In genomic region chrX:75522565-75523411, GRCh38 we compare ENCODE assay signal across 8 cellular contexts. TPM values are rescaled to one million over a fixed set of nuclear protein-coding genes. Genes with fewer than 3 reads are reported as not detected.
DNase-seq lines count a peak whose midpoint lies in the region; ATAC-seq and TF ChIP-seq lines count a peak whose summit lies in the region.

ZDHHC15 (minus strand) TSS chrX:75523037; CDS start chrX:75523024, 13 bp downstream.

- H3K9ac ChIP-seq in H9 (ENCODE audit: extremely low read depth, insufficient read length, low read length) (peak within 1 kb of the TSS; percentile 78), adipocyte (ENCODE audit: low read length) (peak within 1 kb of the TSS; percentile 56)

- no peak within 1 kb of the TSS for H4K5ac ChIP-seq in H9 (ENCODE audit: insufficient read length, low read depth, low read length)

- H3K4me3 ChIP-seq in adipocyte (ENCODE audit: low read length): peak within 1 kb of the TSS; percentile 80
- peak within 1 kb of the TSS; percentile 54 for H3K4me3 ChIP-seq in urinary bladder (ENCODE audit: low read depth, low read length)

- H2BK120ac ChIP-seq in H9 (ENCODE audit: low read depth, low read length, poor library complexity, severe bottlenecking): no peak within 1 kb of the TSS

- peak within 1 kb of the TSS; percentile 80 for H3K18ac ChIP-seq in H9 (ENCODE audit: insufficient read length, low read depth, low read length)

- H3K4me2 ChIP-seq in H9 (ENCODE audit: insufficient read depth, insufficient read length, low read length): peak within 1 kb of the TSS; percentile 41

- no peak within 1 kb of the TSS for H2AFZ ChIP-seq in H9 (ENCODE audit: low read length)

- H3K4me1 ChIP-seq in H9 (ENCODE audit: insufficient read depth, low read length) (no peaks in the 10 kb centered on the region; the same call in 1 of the 2 replicates), adipocyte (ENCODE audit: control insufficient read depth, insufficient read depth, low read length) (no peaks in the 10 kb centered on the region), urinary bladder (ENCODE audit: insufficient read depth) (no peaks in the 10 kb centered on the region)

- ATAC-seq in left ventricle myocardium superior: peak; percentile 98
- no peak for ATAC-seq in HG03521 (IDR thresholded peaks at IDR 0.05; ENCODE audit: unreplicated experiment)
- ATAC-seq in GM18870 (IDR thresholded peaks at IDR 0.05; ENCODE audit: unreplicated experiment): no peak

- peaks cover 17 to 18% of the 10 kb centered on the region in 2 experiments for H3K4me1 Mint-ChIP-seq in H9

- intact Hi-C loops in left ventricle myocardium superior (cut with micrococcal nuclease) (no loop called here), posterior vena cava (cut with DNase I) (no loop called here)

- DNase-seq in H9 (peak; percentile 51), SHP77 treated with DMSO at 0.1 percent for 48 hours (lab: John Stamatoyannopoulos, UW) (peak; percentile 12), adipocyte (ENCODE audit: low read depth) (peak; percentile 72), left ventricle myocardium superior (peak; percentile 75), posterior vena cava (ENCODE audit: low spot score) (peak; percentile 88)

- no peak within 1 kb of the TSS for H2BK15ac ChIP-seq in H9 (ENCODE audit: low read depth, low read length)

- H3K14ac ChIP-seq in H9 (ENCODE audit: insufficient read depth, low read length): peak within 1 kb of the TSS; percentile 91; the same call in 1 of the 2 replicates

- H3K9me3 ChIP-seq in H9 (ENCODE audit: control insufficient read depth, low read depth, low read length) (peaks cover 3% of the 10 kb centered on the region), adipocyte (ENCODE audit: control insufficient read depth, low read length) (peaks cover 19% of the 10 kb centered on the region)

- H3K4me3 Mint-ChIP-seq in H9: peak within 1 kb of the TSS; percentile 88 to 92

- no peaks in the 10 kb centered on the region for H3K23me2 ChIP-seq in H9 (ENCODE audit: insufficient read length, low read depth, low read length, poor library complexity, severe bottlenecking)

- peaks cover 2 to 6% (median 4%) of the 10 kb centered on the region in 3 experiments; a peak in 3 of 7 replicates for H3K36me3 Mint-ChIP-seq in H9 (ENCODE audit: insufficient read depth in 1 of 3, low read depth in 3 of 3)

- no peak for TF ChIP-seq CTCF in H9 (conservative IDR thresholded peaks at IDR 0.05)

- no peak within 1 kb of the TSS for H4K8ac ChIP-seq in H9 (replicated peaks; ENCODE audit: insufficient read length, low read depth, low read length)

- no peak within 1 kb of the TSS for H3T11ph ChIP-seq in H9 (ENCODE audit: low read length)

- no peaks in the 10 kb centered on the region for H3K27me3 ChIP-seq in H9 (ENCODE audit: insufficient read depth, low read length)
- peaks cover 3% of the 10 kb centered on the region for H3K27me3 ChIP-seq in adipocyte (replicated peaks; ENCODE audit: control insufficient read depth, insufficient read depth, low read length)

- H2AK5ac ChIP-seq in H9 (ENCODE audit: insufficient read length, low read length): no peak within 1 kb of the TSS

- H3K27ac Mint-ChIP-seq in H9: peak within 1 kb of the TSS; percentile 50 to 94 (median 77); a peak in 6 of 7 replicates

- H3K27me3 Mint-ChIP-seq in H9 (ENCODE audit: low read depth): no peaks in the 10 kb centered on the region

- H3K36me3 ChIP-seq in adipocyte (ENCODE audit: control insufficient read depth, insufficient read depth, low read length, severe bottlenecking) (no peaks in the 10 kb centered on the region), urinary bladder (ENCODE audit: insufficient read depth) (no peaks in the 10 kb centered on the region)

- no peak within 1 kb of the TSS for H4K91ac ChIP-seq in H9 (ENCODE audit: insufficient read length, low read depth, low read length)

- no peak within 1 kb of the TSS for H2BK5ac ChIP-seq in H9 (ENCODE audit: insufficient read length, low read length)

- no CpG with 5 or more reads among the region's 43 CpGs for WGBS in H9 (ENCODE audit: extremely low coverage, insufficient read length, low lambda C conversion rate)
- WGBS in urinary bladder: under 1% methylated on average over 43 of the region's 43 CpGs

- H3K56ac ChIP-seq in H9 (ENCODE audit: insufficient read length, low read depth, low read length): no peak within 1 kb of the TSS

- no peak within 1 kb of the TSS for H3K4ac ChIP-seq in H9 (ENCODE audit: low read depth, low read length)

- H3K9me3 Mint-ChIP-seq in H9: peaks cover 67 to 71% of the 10 kb centered on the region in 2 experiments

- no peak within 1 kb of the TSS for H2BK20ac ChIP-seq in H9 (ENCODE audit: low read depth, low read length, poor library complexity, severe bottlenecking)

- H4K20me1 ChIP-seq in H9 (ENCODE audit: control insufficient read depth, insufficient read depth, insufficient read length): no peaks in the 10 kb centered on the region

- H3K27ac ChIP-seq in H9 (ENCODE audit: insufficient read length, low read depth, low read length) (no peak within 1 kb of the TSS), urinary bladder (ENCODE audit: low read depth) (peak within 1 kb of the TSS; percentile 48)

- no peaks in the 10 kb centered on the region for H3K79me1 ChIP-seq in H9 (ENCODE audit: insufficient read depth, low read depth, low read length, poor library complexity, severe bottlenecking)

- no peak within 1 kb of the TSS for H2BK12ac ChIP-seq in H9 (ENCODE audit: insufficient read length, low read depth, low read length)

- peaks cover 2% of the 10 kb centered on the region; the same call in 1 of the 2 replicates for H3K79me2 ChIP-seq in H9 (ENCODE audit: insufficient read depth, low read length)

- no peak within 1 kb of the TSS for H3K23ac ChIP-seq in H9 (ENCODE audit: insufficient read length, low read depth, low read length)

RNA-seq across cellular contexts. Expression of gene ZDHHC15, which starts in this region (rescaled TPM):
- total RNA-seq in H9 (2021): 1.9 and 2.7 TPM in 2 replicates
- 3.5 TPM for total RNA-seq in left ventricle myocardium superior
- 1 to 10 TPM; 2.0 to 2.2 TPM for total RNA-seq in posterior vena cava
- 8.0 TPM for total RNA-seq in urinary bladder
- 1.7 TPM for polyA plus RNA-seq in urinary bladder

Comparison
In these comparisons a context has a peak if more than half of its experiments do, and no peak if none do; other contexts are left out.
1. DNase-seq: peak in every context shown above with its lines; median percentile 88 in posterior vena cava; 75 in left ventricle myocardium superior; 72 in adipocyte; 51 in H9; 12 in SHP77 treated with DMSO at 0.1 percent for 48 hours.